Comparison of ENCODE assay signal across 6 cellular contexts in genomic region chr9:89861371-89861770, GRCh38.
DNase-seq lines count a peak whose midpoint lies in the region; ATAC-seq and TF ChIP-seq lines count a peak whose summit lies in the region.
"Not testable (repeated sequence)": the region's sequence is repeated elsewhere in the genome, so short reads cannot be mapped to it uniquely, and the experiment has no call there.

No MANE protein-coding gene starts in this region.

- H3K4me3 ChIP-seq in lower lobe of right lung, spleen: not testable (repeated sequence)

- H3K27ac ChIP-seq in lower lobe of right lung, spleen: not testable (repeated sequence)

- not testable (repeated sequence) for ATAC-seq in activated naive CD8-positive, alpha-beta T cell treated with anti-CD3 and anti-CD28 coated beads, Interleukin-2, amount 10 ng/mL, durations not matched to agents 7 days and 5 days (ENCODE audit: low read depth); lower lobe of right lung

- H3K36me3 ChIP-seq in lower lobe of right lung, spleen: not testable (repeated sequence)

- POLR2A ChIA-PET in activated naive CD8-positive, alpha-beta T cell treated with anti-CD3 and anti-CD28 coated beads, Interleukin-2, amount 10 ng/mL, durations not matched to agents 7 days and 5 days (lab: Charles Lee), result not testable (repeated sequence)

- H3K4me1 Mint-ChIP-seq in activated naive CD8-positive, alpha-beta T cell treated with anti-CD3 and anti-CD28 coated beads, Interleukin-2, amount 10 ng/mL, durations not matched to agents 7 days and 5 days, result peaks cover 13% of the 10 kb centered on the region

- not testable (repeated sequence) for H3K36me3 Mint-ChIP-seq in activated naive CD8-positive, alpha-beta T cell treated with anti-CD3 and anti-CD28 coated beads, Interleukin-2, amount 10 ng/mL, durations not matched to agents 7 days and 5 days

- not testable (repeated sequence) for TF ChIP-seq POLR2A in spleen (IDR thresholded peaks at IDR 0.05)

- not testable (repeated sequence) for H3K27ac Mint-ChIP-seq in activated naive CD8-positive, alpha-beta T cell treated with anti-CD3 and anti-CD28 coated beads, Interleukin-2, amount 10 ng/mL, durations not matched to agents 7 days and 5 days

- intact Hi-C loops in cardiac septum (cut with DNase I); lower lobe of right lung (cut with DNase I); posterior vena cava (cut with DNase I); spleen (cut with DNase I; ENCODE audit: low total_unique reads): not testable (repeated sequence)

- H3K9me3 Mint-ChIP-seq in activated naive CD8-positive, alpha-beta T cell treated with anti-CD3 and anti-CD28 coated beads, Interleukin-2, amount 10 ng/mL, durations not matched to agents 7 days and 5 days, result not testable (repeated sequence)

- not testable (repeated sequence) for H3K9me3 ChIP-seq in lower lobe of right lung, spleen

- H3K4me3 Mint-ChIP-seq in activated naive CD8-positive, alpha-beta T cell treated with anti-CD3 and anti-CD28 coated beads, Interleukin-2, amount 10 ng/mL, durations not matched to agents 7 days and 5 days, result not testable (repeated sequence)

- 82 to 93% (median 89%) methylated on average over 5 of the region's 5 CpGs for WGBS in spleen, 5 donors

- TF ChIP-seq CTCF in lower lobe of right lung (IDR thresholded peaks at IDR 0.05); spleen (IDR thresholded peaks at IDR 0.05 in 8 of 11, conservative IDR thresholded peaks at IDR 0.05 in 3 of 11): not testable (repeated sequence)

- not testable (repeated sequence) for H3K27me3 ChIP-seq in lower lobe of right lung (ENCODE audit: low read depth); spleen (replicated peaks in 1 of 7)

- not testable (repeated sequence) for H3K4me1 ChIP-seq in lower lobe of right lung, spleen

- DNase-seq in NCI-H69 (lab: John Stamatoyannopoulos, UW), result peak; percentile 24
- DNase-seq in activated naive CD8-positive, alpha-beta T cell treated with anti-CD3 and anti-CD28 coated beads, Interleukin-2, amount 10 ng/mL, durations not matched to agents 7 days and 5 days, result peak; percentile 4
- DNase-seq in cardiac septum (ENCODE audit: low spot score), result peak; percentile 10
- DNase-seq in lower lobe of right lung, result peak; percentile 22
- DNase-seq in posterior vena cava (ENCODE audit: low spot score), result peak; percentile 70
- DNase-seq in spleen, result peak; percentile 28

- H3K27me3 Mint-ChIP-seq in activated naive CD8-positive, alpha-beta T cell treated with anti-CD3 and anti-CD28 coated beads, Interleukin-2, amount 10 ng/mL, durations not matched to agents 7 days and 5 days, result peaks cover 37% of the 10 kb centered on the region

Comparison
In these comparisons a context has a peak if more than half of its experiments do, and no peak if none do; other contexts are left out.
1. DNase-seq: peak in every context shown above with its lines; median percentile 70 in posterior vena cava; 28 in spleen; 24 in NCI-H69; 22 in lower lobe of right lung; 10 in cardiac septum; 4 in activated naive CD8-positive, alpha-beta T cell treated with anti-CD3 and anti-CD28 coated beads, Interleukin-2, amount 10 ng/mL, durations not matched to agents 7 days and 5 days.